24 cellular contexts compared by ENCODE assay signal in the genomic region with DNA sequence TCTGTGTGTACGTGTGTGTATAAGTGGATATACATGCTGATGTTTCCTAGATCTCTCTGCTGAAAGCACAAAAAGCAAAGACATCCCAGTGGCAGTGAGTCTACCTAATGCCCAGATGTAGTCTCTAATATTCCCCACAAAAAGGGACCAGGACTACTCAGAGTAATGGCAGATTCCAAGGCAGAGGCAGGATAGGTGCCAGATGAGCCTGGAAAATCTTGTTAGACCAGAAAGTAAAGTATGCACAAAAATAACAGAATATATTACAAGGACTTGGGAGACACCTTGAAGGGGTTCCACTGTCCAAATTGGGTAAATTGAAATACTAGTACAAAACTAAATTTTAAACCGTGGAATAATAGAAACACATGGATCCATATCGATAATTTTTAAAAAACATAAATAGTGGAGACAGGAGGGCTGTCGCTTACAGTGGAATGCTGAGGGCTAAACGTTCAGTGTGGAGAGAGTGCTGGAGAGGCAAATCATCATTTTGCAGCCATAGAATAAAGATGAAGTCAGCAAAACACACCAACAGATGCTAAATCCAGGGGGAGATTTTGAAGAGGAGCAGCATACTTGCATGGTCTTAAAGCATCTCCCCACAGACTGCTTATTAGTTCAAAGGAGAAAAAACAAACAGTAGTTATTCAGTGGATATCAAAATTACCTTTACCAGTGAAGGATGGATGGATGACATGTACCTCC.
DNase-seq lines count a peak whose midpoint lies in the region; ATAC-seq, FAIRE-seq and TF ChIP-seq lines count a peak whose summit lies in the region.
"Had no signal": no experiment of that assay in that cellular context is flagged by ENCODE, and none has a peak within 500 bp of the region (broad histone marks: within the 10 kb centered on the region; RNA-seq: fewer than 3 reads in every experiment).

No MANE protein-coding gene starts in this region.

- no peak for TF ChIP-seq EP300 in upper lobe of left lung (IDR thresholded peaks at IDR 0.05)

- DNase-seq in activated CD4-positive, alpha-beta T cell treated with anti-CD3 and anti-CD28 coated beads, Interleukin-2, amount 10 ng/mL, durations not matched to agents 24 days and 14 days: peak; percentile 31
- no peak for DNase-seq in activated CD4-positive, alpha-beta T cell treated with anti-CD3 and anti-CD28 coated beads for 1 hour
- DNase-seq in LNCaP clone FGC (ENCODE audit: low read depth) (peak; percentile 21), epithelial cell of esophagus (ENCODE audit: low read depth) (peak; percentile 30), thyroid gland (peak; percentile 40 to 55), neuronal stem cell (ENCODE audit: low spot score) (no peak), upper lobe of left lung (no peak), H54 (ENCODE audit: insufficient read length, low spot score) (no peak)
- DNase-seq: CD4-positive, CD25-positive, alpha-beta regulatory T cell; CD8-positive, alpha-beta T cell; DMS 273 treated with DMSO at 0.1 percent for 48 hours; DMS79; EL; GDM1; GOT3; H7; HCEC 1CT had no signal

- H3K36me3 ChIP-seq in thyroid gland: no peaks in the 10 kb centered on the region
- no peaks in the 10 kb centered on the region for H3K36me3 ChIP-seq in neuronal stem cell (replicated peaks in 1 of 2; ENCODE audit: control insufficient read depth in 2 of 2, insufficient read depth in 2 of 2, low read length in 2 of 2)
- no peaks in the 10 kb centered on the region for H3K36me3 ChIP-seq in upper lobe of left lung
- H3K36me3 ChIP-seq: BLaER1 had no signal

- H3K4me2 ChIP-seq in neuronal stem cell (ENCODE audit: insufficient read depth, low read length, poor library complexity, severe bottlenecking): no peak overlapping the region
- H3K4me2 ChIP-seq: BLaER1 had no signal

- H2AK5ac ChIP-seq in neuronal stem cell (ENCODE audit: low read depth, low read length): no peak overlapping the region

- no peak overlapping the region for H3K14ac ChIP-seq in neuronal stem cell (ENCODE audit: low read length)

- no peak overlapping the region for H2BK12ac ChIP-seq in neuronal stem cell (ENCODE audit: low read length)

- no peaks in the 10 kb centered on the region for H3K9me3 Mint-ChIP-seq in activated CD4-positive, alpha-beta T cell treated with anti-CD3 and anti-CD28 coated beads, Interleukin-2, amount 10 ng/mL, durations not matched to agents 24 days and 14 days
- H3K9me3 Mint-ChIP-seq: CD8-positive, alpha-beta T cell had no signal

- TF ChIP-seq POLR2A in thyroid gland (IDR thresholded peaks at IDR 0.05) (no peak), upper lobe of left lung (IDR thresholded peaks at IDR 0.05) (no peak), H54 (IDR thresholded peaks at IDR 0.05; ENCODE audit: low read depth, low read length) (no peak)

- TF ChIP-seq CTCF in LNCaP clone FGC (IDR thresholded peaks at IDR 0.05; ENCODE audit: control insufficient read depth, extremely low read depth, insufficient read depth): no peak
- TF ChIP-seq CTCF in epithelial cell of esophagus (IDR thresholded peaks at IDR 0.05; ENCODE audit: insufficient read depth, low read depth, low read length, missing control alignments): no peak
- TF ChIP-seq CTCF in thyroid gland (IDR thresholded peaks at IDR 0.05): no peak
- TF ChIP-seq CTCF in upper lobe of left lung (IDR thresholded peaks at IDR 0.05): no peak

- no peak overlapping the region for H2BK5ac ChIP-seq in neuronal stem cell (ENCODE audit: low read length)

- peaks cover 1% of the 10 kb centered on the region for H3K27me3 Mint-ChIP-seq in activated CD4-positive, alpha-beta T cell treated with anti-CD3 and anti-CD28 coated beads, Interleukin-2, amount 10 ng/mL, durations not matched to agents 24 days and 14 days

- no peak overlapping the region for H3K4ac ChIP-seq in neuronal stem cell (ENCODE audit: low read length)

- no peak overlapping the region for H3K4me3 Mint-ChIP-seq in activated CD4-positive, alpha-beta T cell treated with anti-CD3 and anti-CD28 coated beads, Interleukin-2, amount 10 ng/mL, durations not matched to agents 24 days and 14 days
- H3K4me3 Mint-ChIP-seq: B cell; CD4-positive, CD25-positive, alpha-beta regulatory T cell; CD8-positive, alpha-beta T cell had no signal

- intact Hi-C loops in activated CD4-positive, alpha-beta T cell treated with anti-CD3 and anti-CD28 coated beads, Interleukin-2, amount 10 ng/mL, durations not matched to agents 24 days and 14 days (cut with micrococcal nuclease): no loop called here
- intact Hi-C loops in thyroid gland (cut with DNase I): no loop called here

- H2BK15ac ChIP-seq in neuronal stem cell (ENCODE audit: low read length): no peak overlapping the region

- H3K4me3 ChIP-seq in LNCaP clone FGC (ENCODE audit: low read depth, low read length) (no peak overlapping the region), epithelial cell of esophagus (ENCODE audit: low read length) (no peak overlapping the region), thyroid gland (replicated peaks in 1 of 3) (no peak overlapping the region), neuronal stem cell (ENCODE audit: low read length in 2 of 2) (no peak overlapping the region), upper lobe of left lung (no peak overlapping the region)
- H3K4me3 ChIP-seq: BLaER1, GM12878 had no signal

- no peak overlapping the region for H4K91ac ChIP-seq in neuronal stem cell (ENCODE audit: low read depth, low read length, poor library complexity)

- H3K4me1 Mint-ChIP-seq in activated CD4-positive, alpha-beta T cell treated with anti-CD3 and anti-CD28 coated beads, Interleukin-2, amount 10 ng/mL, durations not matched to agents 24 days and 14 days: no peaks in the 10 kb centered on the region
- H3K4me1 Mint-ChIP-seq: B cell; CD4-positive, CD25-positive, alpha-beta regulatory T cell had no signal

- H3K27ac ChIP-seq in thyroid gland: no peak overlapping the region
- H3K27ac ChIP-seq in neuronal stem cell (replicated peaks; ENCODE audit: low read length): no peak overlapping the region
- H3K27ac ChIP-seq in upper lobe of left lung: no peak overlapping the region
- H3K27ac ChIP-seq: 22Rv1, BLaER1, C4-2B had no signal

- no peaks in the 10 kb centered on the region for H3K27me3 ChIP-seq in thyroid gland
- H3K27me3 ChIP-seq in neuronal stem cell (ENCODE audit: control insufficient read depth in 3 of 3, insufficient read depth in 3 of 3, low read depth in 1 of 3, low read length in 3 of 3): peaks cover 0 to 2% (median 0%) of the 10 kb centered on the region in 3 experiments
- no peaks in the 10 kb centered on the region for H3K27me3 ChIP-seq in upper lobe of left lung
- H3K27me3 ChIP-seq: BLaER1 had no signal

- WGBS in thyroid gland, 2 donors: 55 to 56% methylated on average over 5 of the region's 5 CpGs
- no CpG with 5 or more reads among the region's 5 CpGs for WGBS in neuronal stem cell (ENCODE audit: extremely low coverage in 2 of 2, insufficient read length in 2 of 2, insufficient replicate concordance in 1 of 2), 2 donors
- WGBS in upper lobe of left lung, 2 donors: 66 to 71% methylated on average over 5 of the region's 5 CpGs

- H3K9me3 ChIP-seq in thyroid gland (no peaks in the 10 kb centered on the region), neuronal stem cell (replicated peaks in 1 of 2; ENCODE audit: control insufficient read depth in 2 of 2, insufficient read depth in 1 of 2, low read depth in 1 of 2, low read length in 2 of 2) (no peaks in the 10 kb centered on the region), upper lobe of left lung (no peaks in the 10 kb centered on the region)
- H3K9me3 ChIP-seq: BLaER1 had no signal

- no peak for ATAC-seq in upper lobe of left lung (ENCODE audit: low FRiP score in 2 of 2)
- ATAC-seq: CD8-positive, alpha-beta T cell; GM12878 had no signal

- no peaks in the 10 kb centered on the region for H3K79me1 ChIP-seq in neuronal stem cell (ENCODE audit: low read depth, low read length)

- FAIRE-seq in H54 (lab: Jason Lieb, UNC): no peak
- FAIRE-seq: A204.1, D721Med, GM12878 had no signal

- H3K36me3 Mint-ChIP-seq in activated CD4-positive, alpha-beta T cell treated with anti-CD3 and anti-CD28 coated beads, Interleukin-2, amount 10 ng/mL, durations not matched to agents 24 days and 14 days (ENCODE audit: low read depth): no peaks in the 10 kb centered on the region
- H3K36me3 Mint-ChIP-seq: CD4-positive, CD25-positive, alpha-beta regulatory T cell; CD8-positive, alpha-beta T cell had no signal

- no peak overlapping the region for H3K9ac ChIP-seq in neuronal stem cell (ENCODE audit: low read depth, low read length, poor library complexity)
- H3K9ac ChIP-seq: BLaER1 had no signal

- no peak overlapping the region for H2BK120ac ChIP-seq in neuronal stem cell (ENCODE audit: low read depth, low read length)

- no peak overlapping the region for H3K23ac ChIP-seq in neuronal stem cell (ENCODE audit: low read depth, low read length, poor library complexity)

- H3K27ac Mint-ChIP-seq in activated CD4-positive, alpha-beta T cell treated with anti-CD3 and anti-CD28 coated beads, Interleukin-2, amount 10 ng/mL, durations not matched to agents 24 days and 14 days: no peak overlapping the region
- H3K27ac Mint-ChIP-seq: B cell; CD4-positive, CD25-positive, alpha-beta regulatory T cell; CD8-positive, alpha-beta T cell had no signal

- no peak overlapping the region for H2AFZ ChIP-seq in neuronal stem cell (ENCODE audit: low read length)

- H4K8ac ChIP-seq in neuronal stem cell (ENCODE audit: low read depth, low read length): no peak overlapping the region

- H3K4me1 ChIP-seq in thyroid gland (peaks cover 8 to 9% of the 10 kb centered on the region in 2 donors), neuronal stem cell (ENCODE audit: control insufficient read depth in 2 of 2, insufficient read depth in 1 of 2, low read depth in 1 of 2, low read length in 2 of 2) (peaks cover 0 to 2% of the 10 kb centered on the region in 2 donors), upper lobe of left lung (no peaks in the 10 kb centered on the region)
- H3K4me1 ChIP-seq: BLaER1 had no signal

- H3K18ac ChIP-seq in neuronal stem cell (ENCODE audit: low read length): no peak overlapping the region

Comparison
In these comparisons a context has a peak if more than half of its experiments do, and no peak if none do; other contexts are left out.
1. DNase-seq: peak in activated CD4-positive, alpha-beta T cell treated with anti-CD3 and anti-CD28 coated beads, Interleukin-2, amount 10 ng/mL, durations not matched to agents 24 days and 14 days (single experiment), LNCaP clone FGC (single experiment), epithelial cell of esophagus (single experiment) and thyroid gland (2 of 2); none in activated CD4-positive, alpha-beta T cell treated with anti-CD3 and anti-CD28 coated beads for 1 hour (single experiment), neuronal stem cell (single experiment), upper lobe of left lung (0 of 2) and H54 (single experiment).